8 cellular contexts compared by ENCODE assay signal in the genomic region with DNA sequence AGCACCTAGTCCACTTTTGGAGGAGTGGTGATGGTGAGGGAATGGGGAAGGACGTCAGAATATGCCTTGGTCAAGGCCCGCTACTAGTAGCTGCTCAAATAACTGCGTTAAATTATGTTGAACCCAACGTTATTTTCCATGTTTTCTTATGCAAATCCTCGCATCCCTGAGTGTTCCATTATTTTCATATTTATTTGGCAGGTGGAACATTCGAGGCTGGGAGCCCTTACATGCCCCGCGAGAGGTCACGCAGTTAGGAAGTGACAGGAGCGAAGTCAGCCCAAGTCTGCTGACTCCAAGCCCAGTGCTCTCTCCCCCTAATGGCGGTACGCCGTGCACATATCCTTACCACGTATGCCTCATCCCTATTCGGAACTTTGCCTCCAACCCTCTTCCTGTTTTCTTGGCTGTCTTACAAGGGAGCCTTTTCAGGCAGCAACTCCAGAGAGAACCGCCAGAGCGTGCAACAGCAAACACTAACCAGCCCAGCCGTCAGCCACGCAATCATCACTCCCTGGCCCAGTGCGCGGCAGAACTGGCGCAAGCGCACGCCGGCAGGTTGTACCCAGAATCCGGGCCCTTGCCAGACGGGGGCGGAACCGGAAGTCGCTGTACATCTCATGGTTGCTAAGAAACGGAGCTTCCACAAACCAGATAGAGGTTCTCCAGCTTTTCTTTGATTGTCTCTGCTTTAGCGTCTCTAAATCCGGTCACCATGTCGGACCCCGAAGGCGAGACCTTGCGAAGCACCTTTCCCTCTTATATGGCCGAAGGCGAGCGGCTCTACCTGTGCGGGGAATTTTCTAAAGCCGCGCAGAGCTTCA. TPM values are rescaled to one million over a fixed set of nuclear protein-coding genes. Genes with fewer than 3 reads are reported as not detected.
DNase-seq lines count a peak whose midpoint lies in the region; ATAC-seq and TF ChIP-seq lines count a peak whose summit lies in the region.

A gene with protein sequence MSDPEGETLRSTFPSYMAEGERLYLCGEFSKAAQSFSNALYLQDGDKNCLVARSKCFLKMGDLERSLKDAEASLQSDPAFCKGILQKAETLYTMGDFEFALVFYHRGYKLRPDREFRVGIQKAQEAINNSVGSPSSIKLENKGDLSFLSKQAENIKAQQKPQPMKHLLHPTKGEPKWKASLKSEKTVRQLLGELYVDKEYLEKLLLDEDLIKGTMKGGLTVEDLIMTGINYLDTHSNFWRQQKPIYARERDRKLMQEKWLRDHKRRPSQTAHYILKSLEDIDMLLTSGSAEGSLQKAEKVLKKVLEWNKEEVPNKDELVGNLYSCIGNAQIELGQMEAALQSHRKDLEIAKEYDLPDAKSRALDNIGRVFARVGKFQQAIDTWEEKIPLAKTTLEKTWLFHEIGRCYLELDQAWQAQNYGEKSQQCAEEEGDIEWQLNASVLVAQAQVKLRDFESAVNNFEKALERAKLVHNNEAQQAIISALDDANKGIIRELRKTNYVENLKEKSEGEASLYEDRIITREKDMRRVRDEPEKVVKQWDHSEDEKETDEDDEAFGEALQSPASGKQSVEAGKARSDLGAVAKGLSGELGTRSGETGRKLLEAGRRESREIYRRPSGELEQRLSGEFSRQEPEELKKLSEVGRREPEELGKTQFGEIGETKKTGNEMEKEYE (plus strand): TSS at position 609 of the 824 bp plus-strand sequence. CDS start 107 bp downstream, at position 716.

- in situ Hi-C loops in HAP-1 (cut with MboI; ENCODE audit: low sequenced_read_pairs), result no loop called here

- H3K9me3 ChIP-seq in HAP-1 (no peaks in the 10 kb centered on the region), MM.1S (replicated peaks; ENCODE audit: insufficient read depth, low read length) (no peaks in the 10 kb centered on the region), neural progenitor cell (ENCODE audit: low read depth) (no peaks in the 10 kb centered on the region), stomach smooth muscle (ENCODE audit: control insufficient read depth in 2 of 2, low read length in 2 of 2) (no peaks in the 10 kb centered on the region)

- no peaks in the 10 kb centered on the region for H3K9me2 ChIP-seq in MM.1S (replicated peaks; ENCODE audit: insufficient read depth, low read length)

- TF ChIP-seq CTCF in MM.1S (IDR thresholded peaks at IDR 0.05; ENCODE audit: low read length) (peak; percentile 59), foreskin keratinocyte (conservative IDR thresholded peaks at IDR 0.05) (peak; percentile 79), neural progenitor cell (IDR thresholded peaks at IDR 0.05) (peak; percentile 47)

- peak; percentile 97 for ATAC-seq in foreskin keratinocyte

- no peaks in the 10 kb centered on the region for H3K27me3 ChIP-seq in HAP-1 (ENCODE audit: low read depth)
- no peaks in the 10 kb centered on the region for H3K27me3 ChIP-seq in MM.1S (replicated peaks; ENCODE audit: insufficient read depth, low read length)
- no peaks in the 10 kb centered on the region for H3K27me3 ChIP-seq in foreskin keratinocyte
- no peaks in the 10 kb centered on the region for H3K27me3 ChIP-seq in neural progenitor cell
- no peaks in the 10 kb centered on the region for H3K27me3 ChIP-seq in stomach smooth muscle (ENCODE audit: control insufficient read depth in 1 of 2, insufficient read depth in 2 of 2, low read length in 2 of 2)

- peaks cover 13% of the 10 kb centered on the region; the same call in 1 of the 2 replicates for H3F3A ChIP-seq in MM.1S (ENCODE audit: insufficient read depth, low read length)
- peaks cover 8% of the 10 kb centered on the region for H3F3A ChIP-seq in neural progenitor cell (ENCODE audit: low read depth)

- H3K4me1 ChIP-seq in HAP-1 (peaks cover 5% of the 10 kb centered on the region; the same call in 1 of the 2 replicates), MM.1S (ENCODE audit: low read length) (peaks cover 7% of the 10 kb centered on the region), foreskin keratinocyte (peaks cover 10% of the 10 kb centered on the region), neural progenitor cell (peaks cover 9% of the 10 kb centered on the region), stomach smooth muscle (ENCODE audit: control insufficient read depth, insufficient read depth, low read length) (peaks cover 13% of the 10 kb centered on the region)

- peaks cover 3% of the 10 kb centered on the region for H3K36me3 Mint-ChIP-seq in neural progenitor cell

- H3K4me3 ChIP-seq in HAP-1 (peak within 1 kb of the TSS; percentile 44), MM.1S (ENCODE audit: low read length) (peak within 1 kb of the TSS; percentile 86), neural progenitor cell (peak within 1 kb of the TSS; percentile 71), stomach smooth muscle (ENCODE audit: low read length in 2 of 2) (peak within 1 kb of the TSS; percentile 89 to 92)

- H3K4me1 Mint-ChIP-seq in neural progenitor cell, result peaks cover 21% of the 10 kb centered on the region

- H2AFZ ChIP-seq in MM.1S (ENCODE audit: low read length) (peak within 1 kb of the TSS; percentile 89), neural progenitor cell (replicated peaks) (peak within 1 kb of the TSS; percentile 84)

- H3K79me2 ChIP-seq in MM.1S (ENCODE audit: low read length), result peaks cover 14% of the 10 kb centered on the region
- H3K79me2 ChIP-seq in neural progenitor cell (ENCODE audit: low read depth), result peaks cover 16% of the 10 kb centered on the region

- DNase-seq in GDM1 (lab: John Stamatoyannopoulos, UW) (peak; percentile 92), HAP-1 (ENCODE audit: low spot score in 2 of 2) (peak; percentile 92 to 97), MM.1S (peak; percentile 97), SHP77 treated with DMSO at 0.1 percent for 48 hours (lab: John Stamatoyannopoulos, UW) (peak; percentile 82), activated gamma-delta T cell treated with Interleukin-2 at 50 U/mL for 16 hours (peak; percentile 94), foreskin keratinocyte (peak; percentile 91 to 95), neural progenitor cell (ENCODE audit: low spot score) (peak; percentile 97)

- peak within 1 kb of the TSS; percentile 98 for H3K4me3 Mint-ChIP-seq in neural progenitor cell

- H3K9me3 Mint-ChIP-seq in neural progenitor cell, result no peaks in the 10 kb centered on the region

- H4K20me1 ChIP-seq in MM.1S (ENCODE audit: insufficient read depth, low read length) (no peaks in the 10 kb centered on the region), neural progenitor cell (ENCODE audit: low read depth) (no peaks in the 10 kb centered on the region)

- peak within 1 kb of the TSS; percentile 94 for H3K27ac Mint-ChIP-seq in neural progenitor cell

- H3K27me3 Mint-ChIP-seq in neural progenitor cell (ENCODE audit: insufficient read depth, low read depth), result peaks cover 6% of the 10 kb centered on the region

- H3K9ac ChIP-seq in MM.1S (ENCODE audit: low read length) (peak within 1 kb of the TSS; percentile 81), neural progenitor cell (peak within 1 kb of the TSS; percentile 52), stomach smooth muscle (ENCODE audit: low read length in 2 of 2) (peak within 1 kb of the TSS; percentile 77 to 95)

- H3K36me3 ChIP-seq in HAP-1 (replicated peaks) (no peaks in the 10 kb centered on the region), MM.1S (replicated peaks; ENCODE audit: insufficient read depth, low read length) (no peaks in the 10 kb centered on the region), neural progenitor cell (no peaks in the 10 kb centered on the region), stomach smooth muscle (ENCODE audit: control insufficient read depth in 2 of 2, insufficient read depth in 2 of 2, low read length in 2 of 2) (peaks cover 0 to 2% of the 10 kb centered on the region in 2 donors)

- peak within 1 kb of the TSS; percentile 69 for H3K27ac ChIP-seq in MM.1S (ENCODE audit: low read length)
- H3K27ac ChIP-seq in foreskin keratinocyte, result peak within 1 kb of the TSS; percentile 0
- H3K27ac ChIP-seq in neural progenitor cell, result peak within 1 kb of the TSS; percentile 15
- peak within 1 kb of the TSS; percentile 89 for H3K27ac ChIP-seq in stomach smooth muscle (ENCODE audit: low read length)

- H3K4me2 ChIP-seq in MM.1S (ENCODE audit: low read depth, low read length), result peak within 1 kb of the TSS; percentile 86
- H3K4me2 ChIP-seq in neural progenitor cell, result peak within 1 kb of the TSS; percentile 86

RNA-seq across cellular contexts. Expression of the gene that starts here (rescaled TPM):
- total RNA-seq in foreskin keratinocyte, result 0.85 and 0.88 TPM in 2 replicates
- 0.76 and 0.87 TPM in 2 replicates for polyA plus RNA-seq in foreskin keratinocyte
- total RNA-seq in neural progenitor cell (ENCODE audit: low replicate concordance), result 4.1 and 4.6 TPM in 2 replicates

Comparison
In these comparisons a context has a peak if more than half of its experiments do, and no peak if none do; other contexts are left out.
1. Peak in every context shown above with its lines: DNase-seq, ATAC-seq, H3K4me3 ChIP-seq and H3K27ac ChIP-seq.
2. Peak in DNase-seq, ATAC-seq and H3K27ac ChIP-seq in foreskin keratinocyte; RNA of the gene not detected or under 1 TPM.
3. H3K27ac ChIP-seq: peak in every context shown above with its lines; median percentile 89 in stomach smooth muscle; 69 in MM.1S; 15 in neural progenitor cell; 0 in foreskin keratinocyte.